ENCODE assay signal across 8 cellular contexts in the genomic region with DNA sequence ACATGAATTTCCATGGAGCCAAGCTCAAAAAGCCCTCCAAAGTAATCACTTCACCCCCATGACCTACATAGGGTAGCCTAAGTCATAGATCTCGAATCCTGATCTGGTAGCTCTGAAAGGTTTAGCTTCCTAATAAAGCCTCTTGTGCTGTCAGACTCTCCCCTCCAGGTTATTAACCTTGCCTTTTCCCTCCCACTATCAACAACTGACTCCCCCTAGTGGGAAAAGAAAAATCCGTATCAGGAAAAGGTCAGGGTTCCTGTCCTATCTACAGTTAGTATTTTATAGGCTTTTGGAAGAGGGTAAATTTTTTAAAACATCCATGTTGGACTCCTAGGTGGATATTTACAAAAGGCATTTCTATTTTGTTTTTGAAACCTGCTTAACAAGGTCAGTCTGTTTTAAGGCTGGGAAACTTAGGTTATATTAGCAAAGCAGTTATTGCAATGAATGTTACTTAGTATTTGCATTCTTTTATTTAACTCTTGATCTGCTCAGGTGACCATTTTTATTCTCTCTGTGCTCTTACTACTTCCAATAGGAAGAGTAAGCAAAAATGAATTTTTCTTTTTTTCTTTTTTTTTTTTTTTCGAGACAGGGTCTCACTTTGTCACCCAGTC. TPM values are rescaled to one million over a fixed set of nuclear protein-coding genes. Genes with fewer than 3 reads are reported as not detected.
DNase-seq lines count a peak whose midpoint lies in the region; ATAC-seq, FAIRE-seq and TF ChIP-seq lines count a peak whose summit lies in the region.

No MANE protein-coding gene starts in this region.

- no peaks in the 10 kb centered on the region for H3K9me2 ChIP-seq in HCT116 (ENCODE audit: insufficient read depth)

- WGBS in GM12878 (ENCODE audit: insufficient coverage, insufficient replicate concordance, low lambda C conversion rate, missing lambda C conversion rate) = 14% methylated on average over 2 of the region's 3 CpGs

- no peak for TF ChIP-seq EP300 in GM12878 (IDR thresholded peaks at IDR 0.05; ENCODE audit: borderline replicate concordance in 1 of 2, control insufficient read depth in 1 of 2, low read depth in 2 of 2, low read length in 2 of 2)

- H3K4me2 ChIP-seq in HCT116 (ENCODE audit: low read length) = peak overlapping the region; percentile 15; the same call in 1 of the 2 replicates
- peak overlapping the region; percentile 17 for H3K4me2 ChIP-seq in GM12878 (ENCODE audit: control insufficient read depth, insufficient read depth)

- H3K79me2 ChIP-seq in HCT116 (ENCODE audit: insufficient read depth, low read length) (peaks cover 99% of the 10 kb centered on the region), GM12878 (ENCODE audit: control insufficient read depth, insufficient read depth, low read length) (peaks cover 86% of the 10 kb centered on the region)

- no TSS peak for BruUV-seq in HCT116 (replicated peaks; lab: Mats Ljungman, UMichigan)
- BruUV-seq in GM12878 (replicated peaks; lab: Mats Ljungman, UMichigan) = no TSS peak

- H3K27me3 ChIP-seq in HCT116 (ENCODE audit: insufficient read depth, low read length) = no peaks in the 10 kb centered on the region
- no peaks in the 10 kb centered on the region for H3K27me3 ChIP-seq in GM12878 (replicated peaks in 1 of 2; ENCODE audit: control insufficient read depth in 2 of 2, insufficient read depth in 2 of 2, low read length in 1 of 2)
- no peaks in the 10 kb centered on the region for H3K27me3 ChIP-seq in kidney epithelial cell (ENCODE audit: control insufficient read depth, insufficient read depth, low read length)
- H3K27me3 ChIP-seq in thoracic aorta (replicated peaks; ENCODE audit: insufficient read depth) = no peaks in the 10 kb centered on the region

- FAIRE-seq in GM12878 (lab: Jason Lieb, UNC) = no peak

- SMC1A ChIA-PET in GM12878 (lab: Charles Lee; ENCODE audit: uncharacterized antibody, unreplicated experiment) = interaction anchor here (0.7 to 1.3 kb wide), 6 partner anchors 10 to 175 kb away, joined by 3 to 6 read pairs (median 4); no protein-coding TSS in a partner anchor

- H3K4me3 ChIP-seq in HCT116 (replicated peaks in 1 of 2; ENCODE audit: low read depth in 1 of 2, low read length in 2 of 2) (no peak overlapping the region), GM12878 (no peak overlapping the region), kidney epithelial cell (ENCODE audit: low read depth, low read length) (no peak overlapping the region), thoracic aorta (no peak overlapping the region)

- H2AFZ ChIP-seq in HCT116 (ENCODE audit: low read depth, low read length, poor library complexity, severe bottlenecking) (no peak overlapping the region), GM12878 (ENCODE audit: control insufficient read depth, low read depth, low read length) (no peak overlapping the region)

- intact Hi-C loops in HCT116 (cut with micrococcal nuclease) = no loop called here
- intact Hi-C loops in GM12878 (cut with micrococcal nuclease; ENCODE audit: unreplicated experiment) = no loop called here

- TF ChIP-seq CTCF in HCT116 (IDR thresholded peaks at IDR 0.05 in 2 of 3, conservative IDR thresholded peaks at IDR 0.05 in 1 of 3; ENCODE audit: borderline replicate concordance in 1 of 3, insufficient read depth in 1 of 3, low read depth in 2 of 3, low read length in 2 of 3) = peak; percentile 73 to 74 (median 74); a peak in 5 of 6 replicates
- peak; percentile 48 to 58 (median 55) for TF ChIP-seq CTCF in GM12878 (IDR thresholded peaks at IDR 0.05 in 2 of 3, conservative IDR thresholded peaks at IDR 0.05 in 1 of 3; ENCODE audit: control insufficient read depth in 2 of 3, extremely low read depth in 1 of 3, insufficient read depth in 1 of 3, low read depth in 3 of 3, low read length in 3 of 3)
- TF ChIP-seq CTCF in kidney epithelial cell (IDR thresholded peaks at IDR 0.05; ENCODE audit: insufficient read depth, low read length, poor library complexity, severe bottlenecking) = peak; percentile 72
- TF ChIP-seq CTCF in thoracic aorta (IDR thresholded peaks at IDR 0.05) = peak; percentile 42

- DNase-seq in CD1c-positive myeloid dendritic cell (ENCODE audit: extremely low spot score) (peak; percentile 65), HCT116 (ENCODE audit: low read depth, low spot score) (peak; percentile 48), NCI-H526 treated with DMSO at 0.1 percent for 48 hours (lab: John Stamatoyannopoulos, UW) (peak; percentile 59), GM12878 (ENCODE audit: low read depth, low spot score) (no peak), kidney epithelial cell (ENCODE audit: low read depth) (no peak), thoracic aorta (ENCODE audit: low spot score) (no peak)

- H4K20me1 ChIP-seq in HCT116 (ENCODE audit: insufficient read depth) (peaks cover 46% of the 10 kb centered on the region), GM12878 (ENCODE audit: control insufficient read depth, insufficient read depth) (peaks cover 16% of the 10 kb centered on the region)

- H3K36me3 ChIP-seq in HCT116 (ENCODE audit: control insufficient read depth in 1 of 2, insufficient read depth in 2 of 2, low read length in 2 of 2) (peaks cover 0 to 13% of the 10 kb centered on the region in 2 experiments; a peak in 2 of 4 replicates), GM12878 (ENCODE audit: control insufficient read depth in 2 of 2, insufficient read depth in 2 of 2, low read length in 1 of 2) (peaks cover 0 to 2% of the 10 kb centered on the region in 2 experiments; a peak in 2 of 4 replicates), kidney epithelial cell (ENCODE audit: control insufficient read depth, insufficient read depth, low read length) (no peaks in the 10 kb centered on the region), thoracic aorta (no peaks in the 10 kb centered on the region)

- RAD21 ChIA-PET in HCT116 (lab: Charles Lee; ENCODE audit: low non-redundant PET in 1 of 2, low total read pairs in 2 of 2, uncharacterized antibody in 2 of 2, unreplicated experiment in 2 of 2) = no interaction called here
- RAD21 ChIA-PET in GM12878 (lab: Charles Lee; ENCODE audit: unreplicated experiment) = interaction anchor here (0.7 to 1.2 kb wide), 4 partner anchors 18 to 53 kb away, joined by 3 to 4 read pairs (median 3); no protein-coding TSS in a partner anchor

- peak; percentile 53 for TF ChIP-seq RAD21 in HCT116 (IDR thresholded peaks at IDR 0.05; ENCODE audit: low read depth)
- peak; percentile 47; the same call in 1 of the 2 replicates for TF ChIP-seq RAD21 in GM12878 (IDR thresholded peaks at IDR 0.05; ENCODE audit: insufficient read depth, low read depth, low read length)

- in situ Hi-C loops in GM12878 (cut with MboI) = no loop called here

- TF ChIP-seq POLR2A in HCT116 (IDR thresholded peaks at IDR 0.05; ENCODE audit: borderline replicate concordance, extremely low read depth, insufficient read depth, insufficient read length) (no peak), GM12878 (IDR thresholded peaks at IDR 0.05; ENCODE audit: low read depth, low read length) (no peak)

- H3K9ac ChIP-seq in HCT116 (ENCODE audit: low read length) (no peak overlapping the region), GM12878 (ENCODE audit: control insufficient read depth, insufficient read depth, low read length) (no peak overlapping the region)

- POLR2A ChIA-PET in HCT116 (lab: Charles Lee) (no interaction called here), GM12878 (lab: Charles Lee) (interaction anchor here (0.6 to 1.1 kb wide), 4 partner anchors 26 to 54 kb away, joined by 4 to 7 read pairs (median 6); no protein-coding TSS in a partner anchor)

- H3K4me1 ChIP-seq in HCT116 (ENCODE audit: control insufficient read depth in 1 of 2, insufficient read depth in 2 of 2, low read length in 2 of 2) (peaks cover 23 to 30% of the 10 kb centered on the region in 2 experiments), GM12878 (ENCODE audit: control insufficient read depth, insufficient read depth, low read length) (peaks cover 3% of the 10 kb centered on the region), thoracic aorta (ENCODE audit: control insufficient read depth in 1 of 2, low read depth in 2 of 2) (peaks cover 46 to 70% of the 10 kb centered on the region in 2 donors)

- CTCF ChIA-PET in HCT116 (lab: Charles Lee) (interaction anchor here (0.7 to 2.2 kb wide), 8 partner anchors 9 to 138 kb away, joined by 3 to 16 read pairs (median 4); no protein-coding TSS in a partner anchor), GM12878 (lab: Yijun Ruan, JAX) (interaction anchor here (0.5 to 2.4 kb wide), 14 partner anchors 10 to 190 kb away, joined by 3 to 13 read pairs (median 4); no protein-coding TSS in a partner anchor)

- ATAC-seq in HCT116 = peak; percentile 90
- ATAC-seq in GM12878 = peak; percentile 43
- no peak for ATAC-seq in thoracic aorta (ENCODE audit: insufficient number of reproducible peaks, low FRiP score, low read depth)
- no peak for ATAC-seq in HG03439 (IDR thresholded peaks at IDR 0.05; ENCODE audit: unreplicated experiment)
- ATAC-seq in GM18909 (IDR thresholded peaks at IDR 0.05; ENCODE audit: poor library complexity, unreplicated experiment) = no peak

- H3K27ac ChIP-seq in HCT116 (ENCODE audit: low read depth, low read length) = no peak overlapping the region; the same call in 1 of the 2 replicates
- no peak overlapping the region for H3K27ac ChIP-seq in GM12878 (ENCODE audit: control insufficient read depth, insufficient read depth)
- no peak overlapping the region for H3K27ac ChIP-seq in thoracic aorta

- no peaks in the 10 kb centered on the region for H3K9me3 ChIP-seq in HCT116 (ENCODE audit: control insufficient read depth in 1 of 2, insufficient read depth in 1 of 2, low read depth in 1 of 2, low read length in 2 of 2)
- H3K9me3 ChIP-seq in GM12878 (replicated peaks; ENCODE audit: control insufficient read depth, insufficient read depth, low read length) = no peaks in the 10 kb centered on the region
- no peaks in the 10 kb centered on the region for H3K9me3 ChIP-seq in thoracic aorta

RNA-seq across cellular contexts. Expression of a gene that starts 8.0 kb away (rescaled TPM):
- total RNA-seq in HCT116 (2021; ENCODE audit: unreplicated experiment) (111 TPM), GM12878 (2014; rRNA removed) (34.2 and 35.3 TPM in 2 replicates), GM12878 (2014; rRNA removed; fragmentation: Illumina TruSeq; extraction: Trizol) (42.7 and 44.8 TPM in 2 replicates), GM12878 (2021) (74.0 and 77.2 TPM in 2 replicates), kidney epithelial cell (40.9 and 46.4 TPM in 2 replicates), thoracic aorta (10 to 100 TPM; 42.8 to 52.3 TPM)
- polyA plus RNA-seq in HCT116 (2012) = 37.0 and 40.0 TPM in 2 replicates
- total RNA-seq in GM12878 (2013; cell fraction: nucleolus; rRNA removed) = 61.9 and 62.1 TPM in 2 replicates
- polyA plus RNA-seq in GM12878 (2011; ENCODE audit: low read depth) = 17.9 TPM
- polyA plus RNA-seq in GM12878 (2011; rRNA removed) (52.0 and 75.3 TPM in 2 replicates), GM12878 (2014; fragmentation: Illumina TruSeq; extraction: Trizol) (49.4 and 58.5 TPM in 2 replicates), GM12878 (2014; fragmentation: Nextera tagmentation; extraction: Ambion mirVana) (10 to 100 TPM; 23.7 to 46.4 TPM), GM12878 (2014; rRNA removed) (23.5 and 24.4 TPM in 2 replicates), GM12878 (2016; fragmentation: Nextera tagmentation; extraction: Ambion mirVana) (10 to 100 TPM; 32.7 to 35.0 TPM)
- 23.8 and 29.4 TPM in 2 replicates for polyA plus RNA-seq in GM12878 (2011; cell fraction: cytosol; rRNA removed)
- polyA plus RNA-seq in GM12878 (2011; cell fraction: nucleus; rRNA removed) = 27.5 and 27.6 TPM in 2 replicates
- polyA plus RNA-seq in GM12878 (2012) = 34.6 and 44.3 TPM in 2 replicates
- 29.7 and 39.0 TPM in 2 replicates for polyA minus RNA-seq in GM12878 (2011; rRNA and poly(A)+ RNA removed)
- 12.2 and 23.7 TPM in 2 replicates for polyA minus RNA-seq in GM12878 (2011; cell fraction: cytosol; rRNA and poly(A)+ RNA removed)
- 12.7 and 20.0 TPM in 2 replicates for polyA minus RNA-seq in GM12878 (2011; cell fraction: nucleus; rRNA and poly(A)+ RNA removed)

RNA-seq across cellular contexts. Expression of a gene that starts 59.3 kb away (rescaled TPM):
- total RNA-seq in HCT116 (2021; ENCODE audit: unreplicated experiment) (38.7 TPM), GM12878 (2014; rRNA removed) (10.3 and 12.1 TPM in 2 replicates), GM12878 (2014; rRNA removed; fragmentation: Illumina TruSeq; extraction: Trizol) (3.3 and 3.6 TPM in 2 replicates), GM12878 (2021) (11.6 and 12.3 TPM in 2 replicates), kidney epithelial cell (93.7 and 114 TPM in 2 replicates), thoracic aorta (10 to 100 TPM; 54.2 to 80.6 TPM)
- polyA plus RNA-seq in HCT116 (2012) = 25.5 and 28.2 TPM in 2 replicates
- 131 and 162 TPM in 2 replicates for total RNA-seq in GM12878 (2013; cell fraction: nucleolus; rRNA removed)
- 2.8 TPM for polyA plus RNA-seq in GM12878 (2011; ENCODE audit: low read depth)
- polyA plus RNA-seq in GM12878 (2011; rRNA removed) (6.2 and 11.5 TPM in 2 replicates), GM12878 (2014; fragmentation: Illumina TruSeq; extraction: Trizol) (2.0 and 3.4 TPM in 2 replicates), GM12878 (2014; fragmentation: Nextera tagmentation; extraction: Ambion mirVana) (under 1 TPM in 1 of 2 experiments, not detected in 1; 0.42 TPM), GM12878 (2014; rRNA removed) (13.3 and 15.9 TPM in 2 replicates), GM12878 (2016; fragmentation: Nextera tagmentation; extraction: Ambion mirVana) (1 to 10 TPM; 4.0 TPM)
- 12.2 and 21.9 TPM in 2 replicates for polyA plus RNA-seq in GM12878 (2011; cell fraction: cytosol; rRNA removed)
- polyA plus RNA-seq in GM12878 (2011; cell fraction: nucleus; rRNA removed) = 94.5 and 119 TPM in 2 replicates
- polyA plus RNA-seq in GM12878 (2012) = 8.5 and 9.8 TPM in 2 replicates
- 1.6 and 5.5 TPM in 2 replicates for polyA minus RNA-seq in GM12878 (2011; rRNA and poly(A)+ RNA removed)
- polyA minus RNA-seq in GM12878 (2011; cell fraction: cytosol; rRNA and poly(A)+ RNA removed) = 1.8 and 4.8 TPM in 2 replicates
- 10.3 and 12.6 TPM in 2 replicates for polyA minus RNA-seq in GM12878 (2011; cell fraction: nucleus; rRNA and poly(A)+ RNA removed)

Comparison
In these comparisons a context has a peak if more than half of its experiments do, and no peak if none do; other contexts are left out.
1. DNase-seq: peak in CD1c-positive myeloid dendritic cell (single experiment), HCT116 (single experiment) and NCI-H526 treated with DMSO at 0.1 percent for 48 hours (single experiment); none in GM12878 (single experiment), kidney epithelial cell (single experiment) and thoracic aorta (single experiment).
2. ATAC-seq: peak in HCT116 (single experiment) and GM12878 (single experiment); none in thoracic aorta (single experiment), HG03439 (single experiment) and GM18909 (single experiment).
3. Peak in every context shown above with its lines, with median percentiles within 50 percentile points of each other: CTCF ChIP-seq.